8 cellular contexts compared by ENCODE assay signal in the genomic region with DNA sequence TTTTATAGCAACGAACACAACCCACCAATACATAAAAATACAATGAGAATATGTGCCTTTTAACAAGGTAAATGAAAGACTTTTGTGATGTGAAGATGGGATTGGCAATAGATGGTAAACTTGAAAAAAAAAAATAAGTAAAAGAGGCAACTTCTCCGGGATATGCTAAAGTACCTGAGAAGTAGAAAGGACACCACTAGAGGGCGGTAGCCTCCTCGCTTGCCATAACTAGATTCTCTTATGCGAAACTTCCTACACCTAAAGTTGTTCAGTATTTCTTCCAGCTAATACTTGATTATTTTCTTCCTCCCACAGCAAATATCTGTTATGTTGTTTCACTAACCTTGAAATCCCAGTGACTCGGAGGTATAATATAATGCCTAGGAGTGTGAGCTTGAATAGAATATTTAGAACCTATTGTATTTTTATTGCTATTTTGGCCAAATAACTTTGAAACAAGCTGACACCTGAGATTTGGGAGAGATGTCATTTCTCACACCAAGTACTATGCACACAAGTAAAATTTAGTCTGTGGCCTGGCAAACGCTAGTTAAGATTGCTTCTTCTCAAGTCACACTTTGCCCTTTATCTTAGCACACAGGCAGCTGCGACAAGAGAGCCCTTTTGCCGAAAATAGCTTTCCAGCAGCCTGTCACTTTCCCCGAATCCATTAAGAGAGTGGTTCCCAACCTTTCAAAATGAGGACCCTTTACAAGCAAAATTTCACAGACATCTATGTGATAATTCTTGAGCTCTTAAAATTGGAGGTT. TPM values are rescaled to one million over a fixed set of nuclear protein-coding genes. Genes with fewer than 3 reads are reported as not detected.
A peak's percentile ranks its signal among the peaks of the same experiment; 100 is the strongest.
DNase-seq lines count a peak whose midpoint lies in the region; ATAC-seq lines count a peak whose summit lies in the region.

No MANE protein-coding gene starts in this region.

- H3K27ac Mint-ChIP-seq in activated naive CD8-positive, alpha-beta T cell treated with anti-CD3 and anti-CD28 coated beads, Interleukin-2, amount 10 ng/mL, durations not matched to agents 7 days and 5 days = no peak overlapping the region

- no peak overlapping the region for H3K4me3 Mint-ChIP-seq in activated naive CD8-positive, alpha-beta T cell treated with anti-CD3 and anti-CD28 coated beads, Interleukin-2, amount 10 ng/mL, durations not matched to agents 7 days and 5 days

- DNase-seq in DMS79 (lab: John Stamatoyannopoulos, UW) (peak; percentile 13), LoVo (ENCODE audit: low spot score) (peak; percentile 87), SK-N-DZ (ENCODE audit: low spot score) (peak; percentile 69), left cardiac atrium (peak; percentile 76), renal cortical epithelial cell (ENCODE audit: low read depth) (peak; percentile 86), 8988T (no peak)
- peak; percentile 29 for DNase-seq in activated naive CD8-positive, alpha-beta T cell treated with anti-CD3 and anti-CD28 coated beads, Interleukin-2, amount 10 ng/mL, durations not matched to agents 7 days and 5 days

- H3K27me3 Mint-ChIP-seq in activated naive CD8-positive, alpha-beta T cell treated with anti-CD3 and anti-CD28 coated beads, Interleukin-2, amount 10 ng/mL, durations not matched to agents 7 days and 5 days = peaks cover 16% of the 10 kb centered on the region

- intact Hi-C loops in left cardiac atrium (cut with DNase I) = loop anchor here (5.0 to 10.0 kb wide), 2 partner anchors 188 to 190 kb away; no protein-coding TSS in a partner anchor

- POLR2A ChIA-PET in activated naive CD8-positive, alpha-beta T cell treated with anti-CD3 and anti-CD28 coated beads, Interleukin-2, amount 10 ng/mL, durations not matched to agents 7 days and 5 days (lab: Charles Lee) = no interaction called here

- H3K36me3 Mint-ChIP-seq in activated naive CD8-positive, alpha-beta T cell treated with anti-CD3 and anti-CD28 coated beads, Interleukin-2, amount 10 ng/mL, durations not matched to agents 7 days and 5 days = no peaks in the 10 kb centered on the region

- H3K4me1 Mint-ChIP-seq in activated naive CD8-positive, alpha-beta T cell treated with anti-CD3 and anti-CD28 coated beads, Interleukin-2, amount 10 ng/mL, durations not matched to agents 7 days and 5 days = no peaks in the 10 kb centered on the region

- H3K9me3 Mint-ChIP-seq in activated naive CD8-positive, alpha-beta T cell treated with anti-CD3 and anti-CD28 coated beads, Interleukin-2, amount 10 ng/mL, durations not matched to agents 7 days and 5 days = peaks cover 2% of the 10 kb centered on the region

- ATAC-seq in GM21529 (IDR thresholded peaks at IDR 0.05; ENCODE audit: unreplicated experiment) (peak; percentile 84), left cardiac atrium (peak; percentile 49 to 60)
- no peak for ATAC-seq in activated naive CD8-positive, alpha-beta T cell treated with anti-CD3 and anti-CD28 coated beads, Interleukin-2, amount 10 ng/mL, durations not matched to agents 7 days and 5 days (ENCODE audit: low read depth)

RNA-seq across cellular contexts. Expression of a gene that starts 44.9 kb away (rescaled TPM):
- polyA plus RNA-seq in SK-N-DZ (2014; cell fraction: cytosol; rRNA removed) = 8.9 and 12.6 TPM in 2 replicates
- 3.0 and 3.1 TPM in 2 replicates for polyA plus RNA-seq in SK-N-DZ (2014; cell fraction: nucleus; rRNA removed)
- 10 to 100 TPM; 25.6 to 31.6 TPM for total RNA-seq in activated naive CD8-positive, alpha-beta T cell treated with anti-CD3 and anti-CD28 coated beads, Interleukin-2, amount 10 ng/mL, durations not matched to agents 7 days and 5 days
- total RNA-seq in left cardiac atrium = 100 to 1,000 TPM; 626 to 644 TPM
- 58.0 and 96.0 TPM in 2 replicates for total RNA-seq in renal cortical epithelial cell
